ENCODE assay signal across 26 cellular contexts in genomic region chr9:133454325-133454724, GRCh38.
"Had no signal": no experiment of that assay in that cellular context is flagged by ENCODE, and none has a peak within 500 bp of the region (broad histone marks: within the 10 kb centered on the region; RNA-seq: fewer than 3 reads in every experiment).

No MANE protein-coding gene starts in this region.

- H3K36me3 ChIP-seq: adrenal gland, esophagus squamous epithelium had no signal

- H3K9me3 ChIP-seq: adrenal gland, body of pancreas, esophagus squamous epithelium had no signal

- H3K4me3 ChIP-seq: adrenal gland, body of pancreas, esophagus squamous epithelium had no signal

- H3K4me3 Mint-ChIP-seq: activated CD4-positive, alpha-beta memory T cell treated with anti-CD3 and anti-CD28 coated beads, Interleukin-2, amount 10 ng/mL, durations not matched to agents 7 days and 5 days; activated CD4-positive, alpha-beta T cell treated with anti-CD3 and anti-CD28 coated beads, Interleukin-2, amount 10 ng/mL, durations not matched to agents 7 days and 5 days; activated naive CD8-positive, alpha-beta T cell; activated naive CD8-positive, alpha-beta T cell treated with anti-CD3 and anti-CD28 coated beads, Interleukin-2, amount 50 U/mL, for 24 hours; activated T-cell treated with anti-CD3 and anti-CD28 coated beads, Interleukin-2, amount 50 U/mL, for 4 hours; activated T-helper 17 cell treated with anti-CD3 and anti-CD28 coated beads, Interleukin-2, amount 50 U/mL, for 72 hours; effector memory CD8-positive, alpha-beta T cell; WTC11 had no signal

- ATAC-seq: activated naive CD8-positive, alpha-beta T cell treated with anti-CD3 and anti-CD28 coated beads, Interleukin-2, amount 50 U/mL, for 24 hours; activated T-cell treated with anti-CD3 and anti-CD28 coated beads, Interleukin-2, amount 50 U/mL, for 4 hours; activated T-helper 17 cell treated with anti-CD3 and anti-CD28 coated beads, Interleukin-2, amount 50 U/mL, for 72 hours; body of pancreas; effector memory CD8-positive, alpha-beta T cell; WTC11 had no signal

- H3K27me3 ChIP-seq: adrenal gland, body of pancreas, esophagus squamous epithelium had no signal

- H3K9me3 Mint-ChIP-seq: activated CD4-positive, alpha-beta memory T cell treated with anti-CD3 and anti-CD28 coated beads, Interleukin-2, amount 10 ng/mL, durations not matched to agents 7 days and 5 days; activated CD4-positive, alpha-beta T cell treated with anti-CD3 and anti-CD28 coated beads, Interleukin-2, amount 10 ng/mL, durations not matched to agents 7 days and 5 days; activated naive CD8-positive, alpha-beta T cell treated with anti-CD3 and anti-CD28 coated beads, Interleukin-2, amount 50 U/mL, for 24 hours; activated T-cell treated with anti-CD3 and anti-CD28 coated beads, Interleukin-2, amount 50 U/mL, for 4 hours; activated T-helper 17 cell treated with anti-CD3 and anti-CD28 coated beads, Interleukin-2, amount 50 U/mL, for 72 hours; effector memory CD8-positive, alpha-beta T cell; WTC11 had no signal

- H3K27ac ChIP-seq: adrenal gland, body of pancreas, epithelial cell of prostate, esophagus squamous epithelium, VCaP had no signal

- H3K27me3 Mint-ChIP-seq: activated CD4-positive, alpha-beta T cell treated with anti-CD3 and anti-CD28 coated beads, Interleukin-2, amount 10 ng/mL, durations not matched to agents 7 days and 5 days; activated naive CD8-positive, alpha-beta T cell; activated naive CD8-positive, alpha-beta T cell treated with anti-CD3 and anti-CD28 coated beads, Interleukin-2, amount 50 U/mL, for 24 hours; activated T-helper 17 cell treated with anti-CD3 and anti-CD28 coated beads, Interleukin-2, amount 50 U/mL, for 72 hours had no signal

- H3K4me1 Mint-ChIP-seq: activated CD4-positive, alpha-beta memory T cell treated with anti-CD3 and anti-CD28 coated beads, Interleukin-2, amount 10 ng/mL, durations not matched to agents 7 days and 5 days; activated CD4-positive, alpha-beta T cell treated with anti-CD3 and anti-CD28 coated beads, Interleukin-2, amount 10 ng/mL, durations not matched to agents 7 days and 5 days; activated naive CD8-positive, alpha-beta T cell treated with anti-CD3 and anti-CD28 coated beads, Interleukin-2, amount 50 U/mL, for 24 hours; activated T-helper 17 cell treated with anti-CD3 and anti-CD28 coated beads, Interleukin-2, amount 50 U/mL, for 72 hours had no signal

- H3K36me3 Mint-ChIP-seq: activated naive CD8-positive, alpha-beta T cell; WTC11 had no signal

- H3K27ac Mint-ChIP-seq: activated CD4-positive, alpha-beta memory T cell treated with anti-CD3 and anti-CD28 coated beads, Interleukin-2, amount 10 ng/mL, durations not matched to agents 7 days and 5 days; activated CD4-positive, alpha-beta T cell treated with anti-CD3 and anti-CD28 coated beads, Interleukin-2, amount 10 ng/mL, durations not matched to agents 7 days and 5 days; activated naive CD8-positive, alpha-beta T cell; activated naive CD8-positive, alpha-beta T cell treated with anti-CD3 and anti-CD28 coated beads, Interleukin-2, amount 50 U/mL, for 24 hours; activated T-helper 17 cell treated with anti-CD3 and anti-CD28 coated beads, Interleukin-2, amount 50 U/mL, for 72 hours; effector memory CD8-positive, alpha-beta T cell; WTC11 had no signal

- DNase-seq: activated CD4-positive, alpha-beta memory T cell treated with anti-CD3 and anti-CD28 coated beads, Interleukin-2, amount 10 ng/mL, durations not matched to agents 7 days and 5 days; activated CD4-positive, alpha-beta T cell treated with anti-CD3 and anti-CD28 coated beads for 1 hour; activated CD4-positive, alpha-beta T cell treated with anti-CD3 and anti-CD28 coated beads for 4 hours; activated CD4-positive, alpha-beta T cell treated with anti-CD3 and anti-CD28 coated beads, Interleukin-2, amount 10 ng/mL, durations not matched to agents 7 days and 5 days; activated CD4-positive, alpha-beta T cell treated with anti-CD3 and anti-CD28 coated beads, Interleukin-2, amount 50 U/mL, for 4 hours; activated effector memory CD4-positive, alpha-beta T cell treated with Interleukin-2 at 50 U/mL for 16 hours; activated gamma-delta T cell treated with Interleukin-2 at 50 U/mL for 16 hours; activated naive CD4-positive, alpha-beta T cell treated with anti-CD3 and anti-CD28 coated beads, Interleukin-2, amount 50 U/mL, for 16 hours; activated naive CD4-positive, alpha-beta T cell treated with Interleukin-2 at 50 U/mL for 16 hours; activated naive CD8-positive, alpha-beta T cell treated with anti-CD3 and anti-CD28 coated beads, Interleukin-2, amount 50 U/mL, for 24 hours; activated T-cell treated with anti-CD3 and anti-CD28 coated beads, Interleukin-2, amount 50 U/mL, for 4 hours; adrenal gland; aorta; body of pancreas; cortex of kidney; dermis blood vessel endothelial cell; effector CD4-positive, alpha-beta T cell; effector memory CD8-positive, alpha-beta T cell; esophagus squamous epithelium; foreskin melanocyte; T-helper 2 cell had no signal
